Comparison of ENCODE assay signal across 4 cellular contexts in the genomic region with DNA sequence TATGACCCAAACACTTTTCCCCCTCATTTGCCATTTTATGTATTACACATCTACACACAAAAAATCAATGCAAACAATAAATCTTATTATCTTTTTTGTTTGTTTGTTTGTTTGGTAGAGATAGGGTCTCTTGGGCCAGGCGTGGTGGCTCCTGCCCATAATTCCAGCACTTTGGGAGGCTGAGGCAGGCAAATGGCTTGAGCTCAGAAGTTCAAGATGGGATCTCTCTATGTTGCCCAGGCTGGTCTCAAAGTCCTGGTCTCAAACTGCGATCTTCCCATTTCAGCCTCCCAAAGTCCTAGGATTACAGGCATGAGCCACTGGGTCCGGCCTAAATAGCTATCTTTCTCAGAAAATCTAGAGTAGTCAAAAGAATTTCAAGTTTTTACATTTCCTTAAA.
TF ChIP-seq lines count a peak whose summit lies in the region.

No MANE protein-coding gene starts in this region.

TF ChIP-seq in SK-N-SH, 30 proteins besides CTCF, POLR2A, EP300 and RAD21:
- TF ChIP-seq NRF1 (IDR thresholded peaks at IDR 0.05; ENCODE audit: low read depth, low read length) (no peak), MXI1 (IDR thresholded peaks at IDR 0.05; ENCODE audit: low read depth, low read length) (no peak), NFIC (IDR thresholded peaks at IDR 0.05; ENCODE audit: borderline replicate concordance) (no peak), RCOR1 (IDR thresholded peaks at IDR 0.05; ENCODE audit: low read length) (no peak), TEAD4 (IDR thresholded peaks at IDR 0.05; ENCODE audit: borderline replicate concordance, insufficient read depth) (no peak), TAF1 (IDR thresholded peaks at IDR 0.05; ENCODE audit: borderline replicate concordance, low read depth, low read length) (no peak), GABPA (IDR thresholded peaks at IDR 0.05; ENCODE audit: low read depth) (no peak), POLR2AphosphoS5 (IDR thresholded peaks at IDR 0.05; ENCODE audit: low read depth, low read length) (no peak)

TF ChIP-seq in SK-N-SH treated with all-trans-retinoic acid at 6 μM for 48 hours, 23 proteins besides CTCF, POLR2A, EP300 and RAD21:
- TF ChIP-seq OSR1 (CRISPR knock-in tag; IDR thresholded peaks at IDR 0.05) (no peak), ZFP3 (CRISPR knock-in tag; IDR thresholded peaks at IDR 0.05) (no peak), GLIS3 (CRISPR knock-in tag; IDR thresholded peaks at IDR 0.05) (no peak), ZNF70 (CRISPR knock-in tag; IDR thresholded peaks at IDR 0.05) (no peak), ZFP30 (CRISPR knock-in tag; IDR thresholded peaks at IDR 0.05) (no peak), SNAI2 (CRISPR knock-in tag; IDR thresholded peaks at IDR 0.05) (no peak), BACH2 (CRISPR knock-in tag; IDR thresholded peaks at IDR 0.05; ENCODE audit: borderline replicate concordance) (no peak), TOX (CRISPR knock-in tag; IDR thresholded peaks at IDR 0.05; ENCODE audit: borderline replicate concordance) (no peak), ISL1 (CRISPR knock-in tag; IDR thresholded peaks at IDR 0.05) (no peak), CSDC2 (CRISPR knock-in tag; IDR thresholded peaks at IDR 0.05) (no peak), ZNF565 (CRISPR knock-in tag; conservative IDR thresholded peaks at IDR 0.05; ENCODE audit: low read depth) (no peak), PPARA (CRISPR knock-in tag; IDR thresholded peaks at IDR 0.05; ENCODE audit: borderline replicate concordance) (no peak)
- TF ChIP-seq, protein P1, sequence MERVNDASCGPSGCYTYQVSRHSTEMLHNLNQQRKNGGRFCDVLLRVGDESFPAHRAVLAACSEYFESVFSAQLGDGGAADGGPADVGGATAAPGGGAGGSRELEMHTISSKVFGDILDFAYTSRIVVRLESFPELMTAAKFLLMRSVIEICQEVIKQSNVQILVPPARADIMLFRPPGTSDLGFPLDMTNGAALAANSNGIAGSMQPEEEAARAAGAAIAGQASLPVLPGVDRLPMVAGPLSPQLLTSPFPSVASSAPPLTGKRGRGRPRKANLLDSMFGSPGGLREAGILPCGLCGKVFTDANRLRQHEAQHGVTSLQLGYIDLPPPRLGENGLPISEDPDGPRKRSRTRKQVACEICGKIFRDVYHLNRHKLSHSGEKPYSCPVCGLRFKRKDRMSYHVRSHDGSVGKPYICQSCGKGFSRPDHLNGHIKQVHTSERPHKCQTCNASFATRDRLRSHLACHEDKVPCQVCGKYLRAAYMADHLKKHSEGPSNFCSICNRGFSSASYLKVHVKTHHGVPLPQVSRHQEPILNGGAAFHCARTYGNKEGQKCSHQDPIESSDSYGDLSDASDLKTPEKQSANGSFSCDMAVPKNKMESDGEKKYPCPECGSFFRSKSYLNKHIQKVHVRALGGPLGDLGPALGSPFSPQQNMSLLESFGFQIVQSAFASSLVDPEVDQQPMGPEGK (CRISPR knock-in tag; IDR thresholded peaks at IDR 0.05; ENCODE audit: borderline replicate concordance), result no peak

TF ChIP-seq in HEK293, 187 proteins besides CTCF, POLR2A, EP300 and RAD21:
- no peak for TF ChIP-seq ZNF692 (tag by site-specific recombination; IDR thresholded peaks at IDR 0.05)
- TF ChIP-seq ZNF335 (tag by site-specific recombination; conservative IDR thresholded peaks at IDR 0.05), result no peak
- no peak for TF ChIP-seq ZNF341 (tag by site-specific recombination; IDR thresholded peaks at IDR 0.05; ENCODE audit: low read depth)
- TF ChIP-seq ZNF121 (tag by site-specific recombination; IDR thresholded peaks at IDR 0.05), result peak; percentile 63; the same call in 1 of the 2 replicates
- no peak for TF ChIP-seq KLF7 (tag by site-specific recombination; IDR thresholded peaks at IDR 0.05; ENCODE audit: borderline replicate concordance)
- TF ChIP-seq ZNF639 (tag by site-specific recombination; IDR thresholded peaks at IDR 0.05), result no peak
TF ChIP-seq in HEK293: peak in this region for 1.

TF ChIP-seq in H1, 55 proteins besides CTCF, POLR2A, EP300 and RAD21:
- TF ChIP-seq, protein P2, sequence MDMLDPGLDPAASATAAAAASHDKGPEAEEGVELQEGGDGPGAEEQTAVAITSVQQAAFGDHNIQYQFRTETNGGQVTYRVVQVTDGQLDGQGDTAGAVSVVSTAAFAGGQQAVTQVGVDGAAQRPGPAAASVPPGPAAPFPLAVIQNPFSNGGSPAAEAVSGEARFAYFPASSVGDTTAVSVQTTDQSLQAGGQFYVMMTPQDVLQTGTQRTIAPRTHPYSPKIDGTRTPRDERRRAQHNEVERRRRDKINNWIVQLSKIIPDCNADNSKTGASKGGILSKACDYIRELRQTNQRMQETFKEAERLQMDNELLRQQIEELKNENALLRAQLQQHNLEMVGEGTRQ (IDR thresholded peaks at IDR 0.05; ENCODE audit: low read length), result no peak
- no peak for TF ChIP-seq ZNF274 (IDR thresholded peaks at IDR 0.05; ENCODE audit: borderline replicate concordance, extremely low read depth, low read length)
- TF ChIP-seq SAP30 (IDR thresholded peaks at IDR 0.05; ENCODE audit: insufficient read depth, insufficient replicate concordance, low read length), result no peak
- TF ChIP-seq BCL11A (IDR thresholded peaks at IDR 0.05; ENCODE audit: low read depth in 2 of 2, low read length in 2 of 2), result no peak
- TF ChIP-seq KDM4A (IDR thresholded peaks at IDR 0.05; ENCODE audit: low read depth, low read length, severe bottlenecking), result no peak
- no peak for TF ChIP-seq CHD1 (IDR thresholded peaks at IDR 0.05; ENCODE audit: low read depth, low read length)
- TF ChIP-seq TEAD4 (IDR thresholded peaks at IDR 0.05; ENCODE audit: low read depth, low read length), result no peak
- no peak for TF ChIP-seq TBP (IDR thresholded peaks at IDR 0.05; ENCODE audit: low read depth, low read length)
- TF ChIP-seq, protein P3, sequence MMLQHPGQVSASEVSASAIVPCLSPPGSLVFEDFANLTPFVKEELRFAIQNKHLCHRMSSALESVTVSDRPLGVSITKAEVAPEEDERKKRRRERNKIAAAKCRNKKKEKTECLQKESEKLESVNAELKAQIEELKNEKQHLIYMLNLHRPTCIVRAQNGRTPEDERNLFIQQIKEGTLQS (IDR thresholded peaks at IDR 0.05; ENCODE audit: insufficient read depth, low read depth, low read length), result no peak
- TF ChIP-seq TCF12 (IDR thresholded peaks at IDR 0.05; ENCODE audit: low read depth, low read length), result no peak
- no peak for TF ChIP-seq POU5F1 (IDR thresholded peaks at IDR 0.05; ENCODE audit: low read depth, low read length)
- no peak for TF ChIP-seq SIRT6 (IDR thresholded peaks at IDR 0.05; ENCODE audit: low read length)
- TF ChIP-seq HDAC2 (IDR thresholded peaks at IDR 0.05; ENCODE audit: borderline replicate concordance in 1 of 2, low read depth in 2 of 2, low read length in 2 of 2), result no peak
- TF ChIP-seq SP1 (IDR thresholded peaks at IDR 0.05; ENCODE audit: low read depth, low read length), result no peak
- TF ChIP-seq YY1 (IDR thresholded peaks at IDR 0.05; ENCODE audit: low read depth, low read length), result no peak
- TF ChIP-seq TAF1 (IDR thresholded peaks at IDR 0.05; ENCODE audit: low read depth, low read length), result no peak
